20 cellular contexts compared by ENCODE assay signal in genomic region chr18:59091204-59091603, GRCh38.
"Had no signal": no experiment of that assay in that cellular context is flagged by ENCODE, and none has a peak within 500 bp of the region (broad histone marks: within the 10 kb centered on the region; RNA-seq: fewer than 3 reads in every experiment).

No MANE protein-coding gene starts in this region.

- H3K4me3 Mint-ChIP-seq: immature natural killer cell, naive B cell had no signal

- H3K27ac ChIP-seq: heart left ventricle, ovary, right atrium auricular region, sigmoid colon, skin epidermis, stomach, thoracic aorta, transverse colon had no signal

- H3K27me3 ChIP-seq: ovary, right atrium auricular region, sigmoid colon, transverse colon had no signal

- H3K4me1 ChIP-seq: heart left ventricle, right atrium auricular region, sigmoid colon, stomach, transverse colon had no signal

- H3K9me3 ChIP-seq: heart left ventricle, ovary, right atrium auricular region, sigmoid colon, stomach, thoracic aorta, transverse colon had no signal

- H3K9me3 Mint-ChIP-seq: immature natural killer cell had no signal

- H3K27ac Mint-ChIP-seq: immature natural killer cell, naive B cell had no signal

- DNase-seq: effector memory CD4-positive, alpha-beta T cell; heart left ventricle; immature natural killer cell; kidney; left cardiac atrium; mesendoderm; naive B cell; ovary; sigmoid colon; stimulated activated CD4-positive, alpha-beta T cell treated with anti-CD3 and anti-CD28 coated beads, Interleukin-2, amount 100 ng/mL, for 24 hours; stimulated activated naive CD4-positive, alpha-beta T cell; stomach; substantia nigra; transverse colon had no signal

- H3K36me3 ChIP-seq: heart left ventricle, ovary, right atrium auricular region, sigmoid colon, stomach, thoracic aorta, transverse colon had no signal

- H3K4me1 Mint-ChIP-seq: immature natural killer cell had no signal

- H3K4me3 ChIP-seq: heart left ventricle, ovary, right atrium auricular region, sigmoid colon, skin epidermis, stomach, thoracic aorta, transverse colon had no signal

- ATAC-seq: esophagus mucosa, heart left ventricle, left cardiac atrium had no signal

- H3K36me3 Mint-ChIP-seq: immature natural killer cell had no signal

- FAIRE-seq: endometrium, frontal cortex, kidney had no signal
